8 cellular contexts compared by ENCODE assay signal in genomic region chr15:63504979-63505841, GRCh38. TPM values are rescaled to one million over a fixed set of nuclear protein-coding genes. Genes with fewer than 3 reads are reported as not detected.
DNase-seq lines count a peak whose midpoint lies in the region; ATAC-seq and TF ChIP-seq lines count a peak whose summit lies in the region.

No MANE protein-coding gene starts in this region.

- H3K9ac ChIP-seq in duodenal mucosa (ENCODE audit: low read depth in 1 of 2, low read length in 2 of 2): peak overlapping the region; percentile 80 to 90

- H3K27me3 ChIP-seq in WERI-Rb-1 (ENCODE audit: insufficient read depth, low read depth, severe bottlenecking): no peaks in the 10 kb centered on the region
- no peaks in the 10 kb centered on the region for H3K27me3 ChIP-seq in duodenal mucosa (ENCODE audit: control insufficient read depth in 1 of 2, insufficient read depth in 2 of 2, low read length in 2 of 2)
- no peaks in the 10 kb centered on the region for H3K27me3 ChIP-seq in right lobe of liver

- H3K36me3 ChIP-seq in WERI-Rb-1: peaks cover 8% of the 10 kb centered on the region; the same call in 1 of the 2 replicates
- no peaks in the 10 kb centered on the region for H3K36me3 ChIP-seq in duodenal mucosa (ENCODE audit: control insufficient read depth in 1 of 2, insufficient read depth in 2 of 2, low read length in 2 of 2)
- H3K36me3 ChIP-seq in right lobe of liver: no peaks in the 10 kb centered on the region

- H3K27me3 Mint-ChIP-seq in stimulated activated memory B cell treated with anti-CD40 and anti-IgM and Interleukin-4, amounts not matched to agents 10 μg/mL and 1 μg/mL and 100 μg/mL, for 72 hours: no peaks in the 10 kb centered on the region

- H3K4me1 ChIP-seq in duodenal mucosa (ENCODE audit: control insufficient read depth in 1 of 2, insufficient read depth in 2 of 2, low read length in 2 of 2): peaks cover 70 to 78% of the 10 kb centered on the region in 2 donors
- H3K4me1 ChIP-seq in right lobe of liver: peaks cover 3 to 70% (median 24%) of the 10 kb centered on the region in 4 donors

- POLR2A ChIA-PET in HEK293T (lab: Yijun Ruan, JAX): interaction anchor here (0.9 to 2.4 kb wide), 7 partner anchors 8 to 48 kb away, joined by 3 to 8 read pairs (median 3); no protein-coding TSS in a partner anchor

- H3K27ac Mint-ChIP-seq in stimulated activated memory B cell treated with anti-CD40 and anti-IgM and Interleukin-4, amounts not matched to agents 10 μg/mL and 1 μg/mL and 100 μg/mL, for 72 hours: peak overlapping the region; percentile 98

- CTCF ChIA-PET in HEK293T (lab: Yijun Ruan, JAX): interaction anchor here (0.9 to 1.5 kb wide), 4 partner anchors 12 to 105 kb away, joined by 3 to 5 read pairs (median 3); no protein-coding TSS in a partner anchor

- H3K4me1 Mint-ChIP-seq in stimulated activated memory B cell treated with anti-CD40 and anti-IgM and Interleukin-4, amounts not matched to agents 10 μg/mL and 1 μg/mL and 100 μg/mL, for 72 hours: peaks cover 82% of the 10 kb centered on the region

- no peaks in the 10 kb centered on the region for H3K9me3 Mint-ChIP-seq in stimulated activated memory B cell treated with anti-CD40 and anti-IgM and Interleukin-4, amounts not matched to agents 10 μg/mL and 1 μg/mL and 100 μg/mL, for 72 hours

- TF ChIP-seq CTCF in GM12865 (IDR thresholded peaks at IDR 0.05; ENCODE audit: insufficient read depth, low read depth, low read length, missing control alignments) (peak; percentile 7), WERI-Rb-1 (IDR thresholded peaks at IDR 0.05; ENCODE audit: low read depth, low read length) (0 out of 2 replicates have a peak, but pooled peaks have one; percentile 16), right lobe of liver (IDR thresholded peaks at IDR 0.05) (peak; percentile 6 to 37 (median 18))

- no peaks in the 10 kb centered on the region for H3K9me3 ChIP-seq in WERI-Rb-1 (ENCODE audit: severe bottlenecking)
- no peaks in the 10 kb centered on the region for H3K9me3 ChIP-seq in duodenal mucosa (ENCODE audit: control insufficient read depth in 1 of 2, low read length in 2 of 2)
- peaks cover 0 to 2% (median 0%) of the 10 kb centered on the region in 4 donors for H3K9me3 ChIP-seq in right lobe of liver

- ATAC-seq in right lobe of liver: peak in 3 of 4 donors; percentile 0 to 7 (median 6)
- peak; percentile 32 for ATAC-seq in stimulated activated memory B cell treated with anti-CD40 and anti-IgM and Interleukin-4, amounts not matched to agents 10 μg/mL and 1 μg/mL and 100 μg/mL, for 72 hours
- no peak for ATAC-seq in GM21360 (IDR thresholded peaks at IDR 0.05; ENCODE audit: unreplicated experiment)

- TF ChIP-seq POLR2A in right lobe of liver (IDR thresholded peaks at IDR 0.05): peak; percentile 34

- H3K4me3 Mint-ChIP-seq in stimulated activated memory B cell treated with anti-CD40 and anti-IgM and Interleukin-4, amounts not matched to agents 10 μg/mL and 1 μg/mL and 100 μg/mL, for 72 hours: peak overlapping the region; percentile 93

- peak overlapping the region; percentile 79 for H3K4me3 ChIP-seq in GM12865 (ENCODE audit: low read depth, low read length)
- peak overlapping the region; percentile 94 for H3K4me3 ChIP-seq in WERI-Rb-1 (ENCODE audit: low read depth, low read length)
- peak overlapping the region; percentile 86 to 92 for H3K4me3 ChIP-seq in duodenal mucosa (ENCODE audit: low read depth in 1 of 2, low read length in 2 of 2)
- peak overlapping the region; percentile 69 to 80 (median 79) for H3K4me3 ChIP-seq in right lobe of liver

- WGBS in right lobe of liver (ENCODE audit: insufficient coverage, low coverage, low lambda C conversion rate, missing lambda C conversion rate): 1% methylated on average over 13 of the region's 79 CpGs

- DNase-seq in GM12865 (ENCODE audit: low read depth) (peak; percentile 83), HEK293T (ENCODE audit: extremely low spot score) (peak; percentile 8), NCI-H146 treated with DMSO at 0.1 percent for 48 hours (lab: John Stamatoyannopoulos, UW; ENCODE audit: unreplicated experiment) (peak; percentile 28), WERI-Rb-1 (peak; percentile 62), right lobe of liver (peak; percentile 73 to 76 (median 75))

- H3K36me3 Mint-ChIP-seq in stimulated activated memory B cell treated with anti-CD40 and anti-IgM and Interleukin-4, amounts not matched to agents 10 μg/mL and 1 μg/mL and 100 μg/mL, for 72 hours: no peaks in the 10 kb centered on the region

- intact Hi-C loops in right lobe of liver (cut with DNase I): no loop called here

- H3K27ac ChIP-seq in WERI-Rb-1: peak overlapping the region; percentile 96
- peak overlapping the region; percentile 90 for H3K27ac ChIP-seq in duodenal mucosa (ENCODE audit: low read depth, low read length)
- peak overlapping the region; percentile 96 to 100 (median 98) for H3K27ac ChIP-seq in right lobe of liver

TF ChIP-seq in HEK293T, 16 proteins besides CTCF, POLR2A, EP300 and RAD21:
- TF ChIP-seq L3MBTL2 (conservative IDR thresholded peaks at IDR 0.05) (no peak), TARDBP (IDR thresholded peaks at IDR 0.05) (no peak), SUZ12 (IDR thresholded peaks at IDR 0.05) (no peak), BHLHE40 (IDR thresholded peaks at IDR 0.05; ENCODE audit: borderline replicate concordance) (no peak), CTBP1 (IDR thresholded peaks at IDR 0.05; ENCODE audit: borderline replicate concordance) (no peak), HDGF (IDR thresholded peaks at IDR 0.05; ENCODE audit: borderline replicate concordance) (no peak)

RNA-seq across cellular contexts. Expression of gene USP3, which starts 0.8 kb away (rescaled TPM):
- 10 to 100 TPM; 21.9 to 33.8 (median 24.8) TPM for total RNA-seq in right lobe of liver

Comparison
In these comparisons a context has a peak if more than half of its experiments do, and no peak if none do; other contexts are left out.
1. DNase-seq: peak in every context shown above with its lines; median percentile 83 in GM12865; 75 in right lobe of liver; 62 in WERI-Rb-1; 28 in NCI-H146 treated with DMSO at 0.1 percent for 48 hours; 8 in HEK293T.